ENCODE assay signal across 1 cellular context in the genomic region with DNA sequence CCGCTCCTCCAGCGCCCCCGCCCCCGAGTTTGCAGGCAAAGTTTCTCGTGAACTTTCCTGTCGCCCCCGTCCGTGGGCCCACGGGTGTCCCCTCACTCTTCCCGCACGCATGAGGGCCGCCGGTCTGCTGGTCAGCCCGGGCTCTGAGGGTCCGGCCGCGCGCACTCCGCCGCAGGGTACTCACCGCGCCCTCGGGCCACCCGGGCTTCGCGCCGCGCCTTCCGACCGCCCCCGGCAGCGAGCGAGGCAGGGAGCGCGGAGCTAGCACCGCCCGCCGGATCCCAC.
TF ChIP-seq lines count a peak whose summit lies in the region.

No MANE protein-coding gene starts in this region.

TF ChIP-seq in GM23338, 12 proteins besides CTCF, POLR2A, EP300 and RAD21:
- no peak for TF ChIP-seq NANOG (IDR thresholded peaks at IDR 0.05; ENCODE audit: borderline replicate concordance)
- no peak for TF ChIP-seq EZH2 (IDR thresholded peaks at IDR 0.05; ENCODE audit: low read depth, unreplicated experiment)
- no peak for TF ChIP-seq ZNF462 (CRISPR knock-in tag; IDR thresholded peaks at IDR 0.05)
- no peak for TF ChIP-seq STAT1 (IDR thresholded peaks at IDR 0.05; ENCODE audit: unreplicated experiment)
- TF ChIP-seq ZNF114 (CRISPR knock-in tag; IDR thresholded peaks at IDR 0.05) = no peak
- TF ChIP-seq, protein P1, sequence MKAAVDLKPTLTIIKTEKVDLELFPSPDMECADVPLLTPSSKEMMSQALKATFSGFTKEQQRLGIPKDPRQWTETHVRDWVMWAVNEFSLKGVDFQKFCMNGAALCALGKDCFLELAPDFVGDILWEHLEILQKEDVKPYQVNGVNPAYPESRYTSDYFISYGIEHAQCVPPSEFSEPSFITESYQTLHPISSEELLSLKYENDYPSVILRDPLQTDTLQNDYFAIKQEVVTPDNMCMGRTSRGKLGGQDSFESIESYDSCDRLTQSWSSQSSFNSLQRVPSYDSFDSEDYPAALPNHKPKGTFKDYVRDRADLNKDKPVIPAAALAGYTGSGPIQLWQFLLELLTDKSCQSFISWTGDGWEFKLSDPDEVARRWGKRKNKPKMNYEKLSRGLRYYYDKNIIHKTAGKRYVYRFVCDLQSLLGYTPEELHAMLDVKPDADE (IDR thresholded peaks at IDR 0.05) = no peak
- TF ChIP-seq JUNB (IDR thresholded peaks at IDR 0.05; ENCODE audit: unreplicated experiment) = no peak
- no peak for TF ChIP-seq ZNF331 (CRISPR knock-in tag; IDR thresholded peaks at IDR 0.05; ENCODE audit: low read depth)
- TF ChIP-seq POLR2AphosphoS5 (IDR thresholded peaks at IDR 0.05; ENCODE audit: low read depth) = no peak
- TF ChIP-seq CREB1 (CRISPR knock-in tag; IDR thresholded peaks at IDR 0.05; ENCODE audit: low read depth) = no peak
- TF ChIP-seq REST (IDR thresholded peaks at IDR 0.05; ENCODE audit: unreplicated experiment) = no peak
- TF ChIP-seq EZH2phosphoT487 (IDR thresholded peaks at IDR 0.05; ENCODE audit: unreplicated experiment) = no peak
TF ChIP-seq in GM23338: peak in this region for 0.
